17 cellular contexts compared by ENCODE assay signal in the genomic region with DNA sequence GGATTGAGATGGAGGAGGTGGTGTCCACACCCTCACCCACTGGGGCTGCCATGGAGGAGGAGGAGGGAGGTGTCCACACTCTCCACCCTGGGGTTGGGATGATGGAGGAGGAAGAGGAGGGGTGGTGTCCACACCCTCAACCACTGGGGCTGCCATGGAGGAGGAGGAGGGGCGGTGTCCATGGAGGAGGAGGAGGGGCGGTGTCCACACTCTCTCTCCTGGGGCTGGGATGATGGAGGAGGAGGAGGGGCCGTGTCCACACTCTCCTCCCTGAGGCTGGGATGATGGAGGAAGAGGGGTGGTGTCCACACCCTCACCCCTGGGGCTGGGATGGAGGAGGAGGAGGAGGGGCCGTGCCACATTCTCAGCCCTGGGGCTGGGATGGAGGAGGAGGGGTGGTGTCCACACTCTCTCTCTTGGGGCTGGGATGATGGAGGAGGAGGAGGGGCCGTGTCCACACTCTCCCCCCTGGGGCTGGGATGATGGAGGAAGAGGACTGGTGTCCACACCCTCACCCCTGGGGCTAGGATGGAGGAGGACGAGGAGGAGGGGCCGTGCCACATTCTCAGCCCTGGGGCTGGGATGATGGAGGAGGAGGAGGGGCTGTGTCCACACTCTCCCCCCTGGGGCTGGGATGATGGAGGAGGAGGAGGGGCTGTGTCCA.
"Had no signal": no experiment of that assay in that cellular context is flagged by ENCODE, and none has a peak within 500 bp of the region (broad histone marks: within the 10 kb centered on the region; RNA-seq: fewer than 3 reads in every experiment).

No MANE protein-coding gene starts in this region.

- H3K4me1 ChIP-seq: adrenal gland, breast epithelium, esophagus muscularis mucosa, suprapubic skin, upper lobe of left lung had no signal

- H3K4me3 ChIP-seq: adrenal gland, esophagus muscularis mucosa, lung, suprapubic skin, upper lobe of left lung had no signal

- H3K4me1 Mint-ChIP-seq: activated CD4-positive, alpha-beta T cell treated with anti-CD3 and anti-CD28 coated beads, Interleukin-2, amount 10 ng/mL, durations not matched to agents 7 days and 5 days had no signal

- H3K36me3 ChIP-seq: adrenal gland, breast epithelium, esophagus muscularis mucosa, suprapubic skin, upper lobe of left lung had no signal

- ATAC-seq: left colon had no signal

- DNase-seq: activated CD4-positive, alpha-beta T cell treated with anti-CD3 and anti-CD28 coated beads, Interleukin-2, amount 10 ng/mL, durations not matched to agents 7 days and 5 days; activated CD8-positive, alpha-beta memory T cell treated with anti-CD3 and anti-CD28 coated beads for 24 hours; activated CD8-positive, alpha-beta memory T cell treated with anti-CD3 and anti-CD28 coated beads, Interleukin-2, amount 50 U/mL, for 48 hours; activated effector memory CD4-positive, alpha-beta T cell treated with Interleukin-2 at 50 U/mL for 16 hours; activated naive CD4-positive, alpha-beta T cell treated with anti-CD3 and anti-CD28 coated beads, Interleukin-2, amount 50 U/mL, for 16 hours; activated T-cell treated with anti-CD3 and anti-CD28 coated beads, Interleukin-2, amount 50 U/mL, for 48 hours; adrenal gland; cortex of kidney; left colon; T1000; upper lobe of left lung had no signal

- H3K9me3 ChIP-seq: adrenal gland, suprapubic skin had no signal

- H3K27ac ChIP-seq: adrenal gland, breast epithelium, esophagus muscularis mucosa, suprapubic skin, upper lobe of left lung had no signal

- H3K27me3 ChIP-seq: upper lobe of left lung had no signal

- H3K4me3 Mint-ChIP-seq: activated CD4-positive, alpha-beta T cell treated with anti-CD3 and anti-CD28 coated beads, Interleukin-2, amount 10 ng/mL, durations not matched to agents 7 days and 5 days; stimulated activated naive CD8-positive, alpha-beta T cell treated with anti-CD3 and anti-CD28 coated beads, Interleukin-15, Interleukin-2, amounts not matched to agents 100 ng/mL and 50 ng/mL, for 24 hours had no signal

- H3K27ac Mint-ChIP-seq: activated CD4-positive, alpha-beta T cell treated with anti-CD3 and anti-CD28 coated beads, Interleukin-2, amount 10 ng/mL, durations not matched to agents 7 days and 5 days; progenitor cell of endocrine pancreas; stimulated activated naive CD8-positive, alpha-beta T cell treated with anti-CD3 and anti-CD28 coated beads, Interleukin-15, Interleukin-2, amounts not matched to agents 100 ng/mL and 50 ng/mL, for 24 hours had no signal
